Comparison of ENCODE assay signal across 10 cellular contexts in genomic region chr18:23578891-23579653, GRCh38. TPM values are rescaled to one million over a fixed set of nuclear protein-coding genes. Genes with fewer than 3 reads are reported as not detected.
DNase-seq lines count a peak whose midpoint lies in the region; ATAC-seq, FAIRE-seq and TF ChIP-seq lines count a peak whose summit lies in the region.
"Had no signal": no experiment of that assay in that cellular context is flagged by ENCODE, and none has a peak within 500 bp of the region (broad histone marks: within the 10 kb centered on the region; RNA-seq: fewer than 3 reads in every experiment).

No MANE protein-coding gene starts in this region.

- H3K4me1 ChIP-seq in RWPE2 (ENCODE audit: insufficient read depth, poor library complexity, severe bottlenecking), result peaks cover 44% of the 10 kb centered on the region
- H3K4me1 ChIP-seq in small intestine (ENCODE audit: control insufficient read depth in 2 of 2, insufficient read depth in 1 of 2, low read depth in 1 of 2, low read length in 1 of 2), result peaks cover 2 to 7% of the 10 kb centered on the region in 2 donors

- H3K27ac Mint-ChIP-seq in T-helper 1 cell treated with Interleukin-12 subunit alpha and Interleukin-12 subunit beta and Interleukin-4 antibody, amounts not matched to agents 30 μg/mL and 1 μg/mL, for 36 hours, result peak overlapping the region; percentile 62

- no peak overlapping the region for H3K27ac ChIP-seq in RWPE2 (ENCODE audit: poor library complexity, severe bottlenecking)
- H3K27ac ChIP-seq in small intestine (ENCODE audit: low read depth in 1 of 2, low read length in 1 of 2), result no peak overlapping the region
- H3K27ac ChIP-seq: A549 had no signal

- peaks cover 49% of the 10 kb centered on the region for H3K4me1 Mint-ChIP-seq in T-helper 1 cell treated with Interleukin-12 subunit alpha and Interleukin-12 subunit beta and Interleukin-4 antibody, amounts not matched to agents 30 μg/mL and 1 μg/mL, for 36 hours (ENCODE audit: low read depth)

- no peak overlapping the region for H3K4me3 ChIP-seq in RWPE2 (ENCODE audit: severe bottlenecking)
- H3K4me3 ChIP-seq in retinal pigment epithelial cell (ENCODE audit: low read length), result no peak overlapping the region
- H3K4me3 ChIP-seq in small intestine (ENCODE audit: low read depth in 1 of 2, low read length in 2 of 2), result no peak overlapping the region
- H3K4me3 ChIP-seq: A549, SJSA1 had no signal

- no peak for FAIRE-seq in small intestine (lab: Jason Lieb, UNC)
- FAIRE-seq: A549 had no signal

- ATAC-seq in RWPE2 (ENCODE audit: low read depth) (peak; percentile 22; the same call in 2 of the 3 replicates), esophagus mucosa (peak; percentile 75), HG02759 (IDR thresholded peaks at IDR 0.05; ENCODE audit: unreplicated experiment) (no peak)
- ATAC-seq: A549 had no signal

- H3K9me3 ChIP-seq in RWPE2 (ENCODE audit: severe bottlenecking) (no peaks in the 10 kb centered on the region), small intestine (ENCODE audit: control insufficient read depth, low read depth) (no peaks in the 10 kb centered on the region)
- H3K9me3 ChIP-seq: A549, SJSA1 had no signal

- H3K36me3 ChIP-seq in RWPE2 (ENCODE audit: low read depth) (peaks cover 70% of the 10 kb centered on the region), small intestine (ENCODE audit: control insufficient read depth in 2 of 2, insufficient read depth in 2 of 2, low read length in 2 of 2) (peaks cover 0 to 2% of the 10 kb centered on the region in 2 donors)

- DNase-seq in T-helper 1 cell, result no peak
- no peak for DNase-seq in RWPE2 (ENCODE audit: low spot score)
- peak; percentile 54 for DNase-seq in retinal pigment epithelial cell (ENCODE audit: low read depth)
- DNase-seq in NCI-H1417 treated with DMSO at 0.1 percent for 48 hours (lab: John Stamatoyannopoulos, UW), result no peak
- no peak for DNase-seq in small intestine

- 87% methylated on average over 8 of the region's 8 CpGs for WGBS in small intestine, 3 donors

- no peaks in the 10 kb centered on the region for H3K9me3 Mint-ChIP-seq in T-helper 1 cell treated with Interleukin-12 subunit alpha and Interleukin-12 subunit beta and Interleukin-4 antibody, amounts not matched to agents 30 μg/mL and 1 μg/mL, for 36 hours

- peaks cover 35% of the 10 kb centered on the region for H3K36me3 Mint-ChIP-seq in T-helper 1 cell treated with Interleukin-12 subunit alpha and Interleukin-12 subunit beta and Interleukin-4 antibody, amounts not matched to agents 30 μg/mL and 1 μg/mL, for 36 hours (ENCODE audit: low read depth)

- H3K27me3 ChIP-seq in RWPE2 (ENCODE audit: insufficient read depth, poor library complexity, severe bottlenecking) (no peaks in the 10 kb centered on the region), small intestine (ENCODE audit: control insufficient read depth in 2 of 2, insufficient read depth in 2 of 2, low read length in 2 of 2) (no peaks in the 10 kb centered on the region)
- H3K27me3 ChIP-seq: SJSA1 had no signal

- H3K27me3 Mint-ChIP-seq in T-helper 1 cell treated with Interleukin-12 subunit alpha and Interleukin-12 subunit beta and Interleukin-4 antibody, amounts not matched to agents 30 μg/mL and 1 μg/mL, for 36 hours (ENCODE audit: low read depth), result no peaks in the 10 kb centered on the region

- peak overlapping the region; percentile 7 for H3K4me3 Mint-ChIP-seq in T-helper 1 cell treated with Interleukin-12 subunit alpha and Interleukin-12 subunit beta and Interleukin-4 antibody, amounts not matched to agents 30 μg/mL and 1 μg/mL, for 36 hours

- no peak for TF ChIP-seq CTCF in RWPE2 (IDR thresholded peaks at IDR 0.05; ENCODE audit: poor library complexity, severe bottlenecking)
- no peak for TF ChIP-seq CTCF in retinal pigment epithelial cell (conservative IDR thresholded peaks at IDR 0.05; ENCODE audit: low read depth, low read length)

RNA-seq across cellular contexts. Expression of gene NPC1, which starts 7.2 kb away (rescaled TPM):
- total RNA-seq in esophagus mucosa, result 38.1 TPM
- polyA plus RNA-seq in small intestine, result 10 to 100 TPM in 2 of 3 donors, 1 to 10 TPM in 1; 8.7 to 24.9 (median 17.0) TPM
